Comparison of ENCODE assay signal across 1 cellular context in the genomic region with DNA sequence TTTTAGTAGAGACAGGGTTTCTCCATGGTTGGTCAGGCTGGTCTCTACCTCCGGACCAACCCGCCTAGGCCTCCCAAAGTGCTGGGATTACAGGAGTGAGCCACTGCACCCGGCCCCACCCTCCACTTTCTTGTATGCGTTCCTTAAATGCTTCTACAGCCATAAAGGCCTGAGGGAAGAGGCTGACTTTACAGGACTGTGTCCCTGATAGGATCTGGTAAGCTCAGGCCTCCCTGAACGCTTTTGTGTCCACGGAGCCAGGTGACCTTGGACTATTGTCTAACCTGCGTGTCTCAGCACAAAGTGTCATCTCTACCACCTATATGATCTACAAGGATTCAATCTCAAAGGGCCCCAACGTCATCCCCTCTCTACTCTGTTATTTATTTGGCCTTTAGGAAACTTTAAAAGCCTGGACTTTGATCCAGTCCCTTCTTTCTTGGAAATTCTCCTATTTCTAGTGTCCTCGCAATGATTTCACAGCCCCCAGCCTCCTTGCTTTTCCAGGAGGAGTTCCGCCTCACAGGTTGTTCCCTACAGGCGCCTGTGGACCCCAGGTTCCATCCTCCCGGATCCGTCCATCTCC.
TF ChIP-seq lines count a peak whose summit lies in the region.

No MANE protein-coding gene starts in this region.

TF ChIP-seq in GM23338, 12 proteins besides CTCF, POLR2A, EP300 and RAD21 (continued from another document):
- TF ChIP-seq, protein P1, sequence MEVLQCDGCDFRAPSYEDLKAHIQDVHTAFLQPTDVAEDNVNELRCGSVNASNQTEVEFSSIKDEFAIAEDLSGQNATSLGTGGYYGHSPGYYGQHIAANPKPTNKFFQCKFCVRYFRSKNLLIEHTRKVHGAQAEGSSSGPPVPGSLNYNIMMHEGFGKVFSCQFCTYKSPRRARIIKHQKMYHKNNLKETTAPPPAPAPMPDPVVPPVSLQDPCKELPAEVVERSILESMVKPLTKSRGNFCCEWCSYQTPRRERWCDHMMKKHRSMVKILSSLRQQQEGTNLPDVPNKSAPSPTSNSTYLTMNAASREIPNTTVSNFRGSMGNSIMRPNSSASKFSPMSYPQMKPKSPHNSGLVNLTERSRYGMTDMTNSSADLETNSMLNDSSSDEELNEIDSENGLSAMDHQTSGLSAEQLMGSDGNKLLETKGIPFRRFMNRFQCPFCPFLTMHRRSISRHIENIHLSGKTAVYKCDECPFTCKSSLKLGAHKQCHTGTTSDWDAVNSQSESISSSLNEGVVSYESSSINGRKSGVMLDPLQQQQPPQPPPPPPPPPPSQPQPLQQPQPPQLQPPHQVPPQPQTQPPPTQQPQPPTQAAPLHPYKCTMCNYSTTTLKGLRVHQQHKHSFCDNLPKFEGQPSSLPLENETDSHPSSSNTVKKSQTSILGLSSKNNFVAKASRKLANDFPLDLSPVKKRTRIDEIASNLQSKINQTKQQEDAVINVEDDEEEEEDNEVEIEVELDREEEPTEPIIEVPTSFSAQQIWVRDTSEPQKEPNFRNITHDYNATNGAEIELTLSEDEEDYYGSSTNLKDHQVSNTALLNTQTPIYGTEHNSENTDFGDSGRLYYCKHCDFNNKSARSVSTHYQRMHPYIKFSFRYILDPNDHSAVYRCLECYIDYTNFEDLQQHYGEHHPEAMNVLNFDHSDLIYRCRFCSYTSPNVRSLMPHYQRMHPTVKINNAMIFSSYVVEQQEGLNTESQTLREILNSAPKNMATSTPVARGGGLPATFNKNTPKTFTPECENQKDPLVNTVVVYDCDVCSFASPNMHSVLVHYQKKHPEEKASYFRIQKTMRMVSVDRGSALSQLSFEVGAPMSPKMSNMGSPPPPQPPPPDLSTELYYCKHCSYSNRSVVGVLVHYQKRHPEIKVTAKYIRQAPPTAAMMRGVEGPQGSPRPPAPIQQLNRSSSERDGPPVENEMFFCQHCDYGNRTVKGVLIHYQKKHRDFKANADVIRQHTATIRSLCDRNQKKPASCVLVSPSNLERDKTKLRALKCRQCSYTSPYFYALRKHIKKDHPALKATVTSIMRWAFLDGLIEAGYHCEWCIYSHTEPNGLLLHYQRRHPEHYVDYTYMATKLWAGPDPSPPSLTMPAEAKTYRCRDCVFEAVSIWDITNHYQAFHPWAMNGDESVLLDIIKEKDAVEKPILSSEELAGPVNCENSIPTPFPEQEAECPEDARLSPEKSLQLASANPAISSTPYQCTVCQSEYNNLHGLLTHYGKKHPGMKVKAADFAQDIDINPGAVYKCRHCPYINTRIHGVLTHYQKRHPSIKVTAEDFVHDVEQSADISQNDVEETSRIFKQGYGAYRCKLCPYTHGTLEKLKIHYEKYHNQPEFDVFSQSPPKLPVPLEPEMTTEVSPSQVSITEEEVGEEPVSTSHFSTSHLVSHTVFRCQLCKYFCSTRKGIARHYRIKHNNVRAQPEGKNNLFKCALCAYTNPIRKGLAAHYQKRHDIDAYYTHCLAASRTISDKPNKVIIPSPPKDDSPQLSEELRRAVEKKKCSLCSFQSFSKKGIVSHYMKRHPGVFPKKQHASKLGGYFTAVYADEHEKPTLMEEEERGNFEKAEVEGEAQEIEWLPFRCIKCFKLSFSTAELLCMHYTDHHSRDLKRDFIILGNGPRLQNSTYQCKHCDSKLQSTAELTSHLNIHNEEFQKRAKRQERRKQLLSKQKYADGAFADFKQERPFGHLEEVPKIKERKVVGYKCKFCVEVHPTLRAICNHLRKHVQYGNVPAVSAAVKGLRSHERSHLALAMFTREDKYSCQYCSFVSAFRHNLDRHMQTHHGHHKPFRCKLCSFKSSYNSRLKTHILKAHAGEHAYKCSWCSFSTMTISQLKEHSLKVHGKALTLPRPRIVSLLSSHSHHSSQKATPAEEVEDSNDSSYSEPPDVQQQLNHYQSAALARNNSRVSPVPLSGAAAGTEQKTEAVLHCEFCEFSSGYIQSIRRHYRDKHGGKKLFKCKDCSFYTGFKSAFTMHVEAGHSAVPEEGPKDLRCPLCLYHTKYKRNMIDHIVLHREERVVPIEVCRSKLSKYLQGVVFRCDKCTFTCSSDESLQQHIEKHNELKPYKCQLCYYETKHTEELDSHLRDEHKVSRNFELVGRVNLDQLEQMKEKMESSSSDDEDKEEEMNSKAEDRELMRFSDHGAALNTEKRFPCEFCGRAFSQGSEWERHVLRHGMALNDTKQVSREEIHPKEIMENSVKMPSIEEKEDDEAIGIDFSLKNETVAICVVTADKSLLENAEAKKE (CRISPR knock-in tag; IDR thresholded peaks at IDR 0.05), result no peak
- no peak for TF ChIP-seq ZNF331 (CRISPR knock-in tag; IDR thresholded peaks at IDR 0.05; ENCODE audit: low read depth)
- no peak for TF ChIP-seq STAT1 (IDR thresholded peaks at IDR 0.05; ENCODE audit: unreplicated experiment)
- no peak for TF ChIP-seq POLR2AphosphoS5 (IDR thresholded peaks at IDR 0.05; ENCODE audit: low read depth)
- TF ChIP-seq, protein P2, sequence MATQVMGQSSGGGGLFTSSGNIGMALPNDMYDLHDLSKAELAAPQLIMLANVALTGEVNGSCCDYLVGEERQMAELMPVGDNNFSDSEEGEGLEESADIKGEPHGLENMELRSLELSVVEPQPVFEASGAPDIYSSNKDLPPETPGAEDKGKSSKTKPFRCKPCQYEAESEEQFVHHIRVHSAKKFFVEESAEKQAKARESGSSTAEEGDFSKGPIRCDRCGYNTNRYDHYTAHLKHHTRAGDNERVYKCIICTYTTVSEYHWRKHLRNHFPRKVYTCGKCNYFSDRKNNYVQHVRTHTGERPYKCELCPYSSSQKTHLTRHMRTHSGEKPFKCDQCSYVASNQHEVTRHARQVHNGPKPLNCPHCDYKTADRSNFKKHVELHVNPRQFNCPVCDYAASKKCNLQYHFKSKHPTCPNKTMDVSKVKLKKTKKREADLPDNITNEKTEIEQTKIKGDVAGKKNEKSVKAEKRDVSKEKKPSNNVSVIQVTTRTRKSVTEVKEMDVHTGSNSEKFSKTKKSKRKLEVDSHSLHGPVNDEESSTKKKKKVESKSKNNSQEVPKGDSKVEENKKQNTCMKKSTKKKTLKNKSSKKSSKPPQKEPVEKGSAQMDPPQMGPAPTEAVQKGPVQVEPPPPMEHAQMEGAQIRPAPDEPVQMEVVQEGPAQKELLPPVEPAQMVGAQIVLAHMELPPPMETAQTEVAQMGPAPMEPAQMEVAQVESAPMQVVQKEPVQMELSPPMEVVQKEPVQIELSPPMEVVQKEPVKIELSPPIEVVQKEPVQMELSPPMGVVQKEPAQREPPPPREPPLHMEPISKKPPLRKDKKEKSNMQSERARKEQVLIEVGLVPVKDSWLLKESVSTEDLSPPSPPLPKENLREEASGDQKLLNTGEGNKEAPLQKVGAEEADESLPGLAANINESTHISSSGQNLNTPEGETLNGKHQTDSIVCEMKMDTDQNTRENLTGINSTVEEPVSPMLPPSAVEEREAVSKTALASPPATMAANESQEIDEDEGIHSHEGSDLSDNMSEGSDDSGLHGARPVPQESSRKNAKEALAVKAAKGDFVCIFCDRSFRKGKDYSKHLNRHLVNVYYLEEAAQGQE (IDR thresholded peaks at IDR 0.05; ENCODE audit: unreplicated experiment), result no peak
- TF ChIP-seq EZH2 (IDR thresholded peaks at IDR 0.05; ENCODE audit: low read depth, unreplicated experiment), result no peak
- no peak for TF ChIP-seq JUNB (IDR thresholded peaks at IDR 0.05; ENCODE audit: unreplicated experiment)
- no peak for TF ChIP-seq CREB1 (CRISPR knock-in tag; IDR thresholded peaks at IDR 0.05; ENCODE audit: low read depth)
- no peak for TF ChIP-seq ZNF114 (CRISPR knock-in tag; IDR thresholded peaks at IDR 0.05)
